2 cellular contexts compared by ENCODE assay signal in the genomic region with DNA sequence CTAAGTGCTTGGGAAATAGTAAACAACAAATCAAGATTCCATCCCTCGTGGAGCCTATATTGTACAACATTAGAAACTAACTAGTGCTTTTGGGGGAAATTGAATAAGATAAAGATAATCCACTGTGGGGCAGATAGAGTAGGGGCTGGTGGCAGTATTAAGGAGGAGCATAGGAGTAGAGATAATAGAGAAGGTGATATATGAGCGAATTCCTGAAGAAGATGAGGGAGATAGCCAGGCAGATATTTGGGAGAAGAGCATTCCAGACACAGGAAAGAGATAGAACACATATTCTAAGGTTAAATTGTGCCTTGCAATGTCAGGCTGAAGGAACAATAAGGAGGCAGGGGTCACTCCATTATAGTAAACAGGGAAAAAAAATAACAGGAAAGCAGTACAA.
TF ChIP-seq lines count a peak whose summit lies in the region.

No MANE protein-coding gene starts in this region.

TF ChIP-seq in endothelial cell of umbilical vein, 7 proteins besides CTCF, POLR2A, EP300 and RAD21:
- TF ChIP-seq POLR2AphosphoS5 (IDR thresholded peaks at IDR 0.05; ENCODE audit: insufficient read depth, low read depth, low read length), result no peak
- TF ChIP-seq MYC (IDR thresholded peaks at IDR 0.05; ENCODE audit: low read depth, low read length), result no peak
- TF ChIP-seq EZH2 (IDR thresholded peaks at IDR 0.05; ENCODE audit: borderline replicate concordance, low read depth, low read length, severe bottlenecking), result no peak
TF ChIP-seq in endothelial cell of umbilical vein: peak in this region for 0.

TF ChIP-seq in neural cell, 6 proteins besides CTCF, POLR2A, EP300 and RAD21:
- TF ChIP-seq SMC3 (conservative IDR thresholded peaks at IDR 0.05; ENCODE audit: poor library complexity), result no peak
- TF ChIP-seq, protein P1, sequence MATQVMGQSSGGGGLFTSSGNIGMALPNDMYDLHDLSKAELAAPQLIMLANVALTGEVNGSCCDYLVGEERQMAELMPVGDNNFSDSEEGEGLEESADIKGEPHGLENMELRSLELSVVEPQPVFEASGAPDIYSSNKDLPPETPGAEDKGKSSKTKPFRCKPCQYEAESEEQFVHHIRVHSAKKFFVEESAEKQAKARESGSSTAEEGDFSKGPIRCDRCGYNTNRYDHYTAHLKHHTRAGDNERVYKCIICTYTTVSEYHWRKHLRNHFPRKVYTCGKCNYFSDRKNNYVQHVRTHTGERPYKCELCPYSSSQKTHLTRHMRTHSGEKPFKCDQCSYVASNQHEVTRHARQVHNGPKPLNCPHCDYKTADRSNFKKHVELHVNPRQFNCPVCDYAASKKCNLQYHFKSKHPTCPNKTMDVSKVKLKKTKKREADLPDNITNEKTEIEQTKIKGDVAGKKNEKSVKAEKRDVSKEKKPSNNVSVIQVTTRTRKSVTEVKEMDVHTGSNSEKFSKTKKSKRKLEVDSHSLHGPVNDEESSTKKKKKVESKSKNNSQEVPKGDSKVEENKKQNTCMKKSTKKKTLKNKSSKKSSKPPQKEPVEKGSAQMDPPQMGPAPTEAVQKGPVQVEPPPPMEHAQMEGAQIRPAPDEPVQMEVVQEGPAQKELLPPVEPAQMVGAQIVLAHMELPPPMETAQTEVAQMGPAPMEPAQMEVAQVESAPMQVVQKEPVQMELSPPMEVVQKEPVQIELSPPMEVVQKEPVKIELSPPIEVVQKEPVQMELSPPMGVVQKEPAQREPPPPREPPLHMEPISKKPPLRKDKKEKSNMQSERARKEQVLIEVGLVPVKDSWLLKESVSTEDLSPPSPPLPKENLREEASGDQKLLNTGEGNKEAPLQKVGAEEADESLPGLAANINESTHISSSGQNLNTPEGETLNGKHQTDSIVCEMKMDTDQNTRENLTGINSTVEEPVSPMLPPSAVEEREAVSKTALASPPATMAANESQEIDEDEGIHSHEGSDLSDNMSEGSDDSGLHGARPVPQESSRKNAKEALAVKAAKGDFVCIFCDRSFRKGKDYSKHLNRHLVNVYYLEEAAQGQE (IDR thresholded peaks at IDR 0.05; ENCODE audit: borderline replicate concordance), result no peak
- no peak for TF ChIP-seq POLR2AphosphoS5 (IDR thresholded peaks at IDR 0.05)
- no peak for TF ChIP-seq MXI1 (conservative IDR thresholded peaks at IDR 0.05; ENCODE audit: poor library complexity, severe bottlenecking)
- TF ChIP-seq TAF1 (IDR thresholded peaks at IDR 0.05; ENCODE audit: low read depth), result no peak
TF ChIP-seq in neural cell: peak in this region for 0.
